ENCODE assay signal across 9 cellular contexts in the genomic region with DNA sequence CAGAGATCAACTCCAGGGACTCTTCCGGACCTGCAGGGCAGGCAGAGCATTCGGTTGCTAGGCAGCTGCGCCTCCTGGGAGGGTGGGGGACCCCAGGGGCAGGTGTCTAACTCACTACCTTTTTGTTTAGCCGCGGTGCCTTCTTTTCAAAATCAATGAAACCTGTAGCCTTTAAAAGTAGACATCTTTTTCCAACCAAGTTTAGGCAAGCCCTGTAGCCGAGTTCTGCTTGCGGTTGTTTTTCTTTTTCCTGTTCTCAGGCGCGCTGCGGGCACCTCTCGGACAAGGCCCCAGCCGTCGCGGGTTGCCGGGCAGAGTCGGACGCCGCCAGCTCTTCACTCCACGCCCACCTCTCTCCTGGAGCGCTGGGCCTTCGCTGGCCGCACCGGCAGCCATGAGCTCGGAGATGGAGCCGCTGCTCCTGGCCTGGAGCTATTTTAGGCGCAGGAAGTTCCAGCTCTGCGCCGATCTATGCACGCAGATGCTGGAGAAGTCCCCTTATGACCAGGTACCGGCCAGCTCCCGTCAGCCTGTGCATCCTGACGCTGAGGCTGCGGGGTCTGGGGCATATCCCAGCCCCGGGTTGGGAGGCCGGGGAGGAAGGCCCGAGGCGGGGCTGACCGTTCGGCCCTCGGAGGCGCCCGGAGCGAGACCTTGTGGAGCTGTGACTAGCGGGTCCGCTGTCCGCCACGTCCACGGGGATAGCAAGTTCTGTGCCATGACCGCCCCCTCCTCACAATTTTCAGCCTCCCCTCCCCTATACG. TPM values are rescaled to one million over a fixed set of nuclear protein-coding genes. Genes with fewer than 3 reads are reported as not detected.
DNase-seq lines count a peak whose midpoint lies in the region; ATAC-seq, FAIRE-seq and TF ChIP-seq lines count a peak whose summit lies in the region.
"Had no signal": no experiment of that assay in that cellular context is flagged by ENCODE, and none has a peak within 500 bp of the region (broad histone marks: within the 10 kb centered on the region; RNA-seq: fewer than 3 reads in every experiment).

A gene (plus strand): TSS at position 338 of the 764 bp plus-strand sequence. CDS start 57 bp downstream, at position 395.

- intact Hi-C loops in kidney (cut with DNase I): no loop called here

- H3K9ac ChIP-seq in kidney (ENCODE audit: low read length in 2 of 2): peak within 1 kb of the TSS; percentile 53 to 71

- H3K4me3 ChIP-seq in choroid plexus epithelial cell (ENCODE audit: low read depth, low read length) (peak within 1 kb of the TSS; percentile 91), kidney (ENCODE audit: low read length in 2 of 2) (peak within 1 kb of the TSS; percentile 86 to 91)

- TF ChIP-seq POLR2A in GM19193 (IDR thresholded peaks at IDR 0.05; ENCODE audit: extremely low read depth, insufficient read depth, insufficient read length): peak; percentile 60

- no peak for TF ChIP-seq CTCF in choroid plexus epithelial cell (conservative IDR thresholded peaks at IDR 0.05; ENCODE audit: low read depth, low read length)
- no peak for TF ChIP-seq CTCF in kidney (IDR thresholded peaks at IDR 0.05; ENCODE audit: borderline replicate concordance, extremely low read depth, insufficient read depth)

- no peaks in the 10 kb centered on the region for H3K36me3 ChIP-seq in kidney (ENCODE audit: control insufficient read depth in 1 of 2, insufficient read depth in 2 of 2, low read length in 2 of 2)

- ATAC-seq in HG03432 (IDR thresholded peaks at IDR 0.05; ENCODE audit: unreplicated experiment): peak; percentile 99

- no peaks in the 10 kb centered on the region for H3K9me3 ChIP-seq in kidney (ENCODE audit: control insufficient read depth in 1 of 2, low read length in 2 of 2)

- no peak for FAIRE-seq in kidney (lab: Jason Lieb, UNC)
- FAIRE-seq: endometrium had no signal

- H3K27ac ChIP-seq in kidney (ENCODE audit: low read depth in 2 of 2, low read length in 2 of 2): peak within 1 kb of the TSS; percentile 85 to 91

- DNase-seq in Ammon's horn (ENCODE audit: low spot score) (peak; percentile 91), NCI-H510A (lab: John Stamatoyannopoulos, UW) (peak; percentile 84), choroid plexus epithelial cell (ENCODE audit: low read depth) (peak; percentile 94), kidney (peak; percentile 94)
- peak; percentile 62 to 68 for DNase-seq in activated CD4-positive, alpha-beta T cell treated with anti-CD3 and anti-CD28 coated beads for 24 hours (ENCODE audit: low read depth in 2 of 2)
- peak; percentile 66 to 69 for DNase-seq in stimulated activated CD4-positive, alpha-beta T cell treated with anti-CD3 and anti-CD28 coated beads, Interleukin-15, amount 100 ng/mL, for 1 hour (ENCODE audit: low read depth in 1 of 2, low spot score in 1 of 2)

- H3K4me1 ChIP-seq in kidney (ENCODE audit: control insufficient read depth in 1 of 2, insufficient read depth in 1 of 2, low read depth in 1 of 2, low read length in 2 of 2): peaks cover 0 to 3% of the 10 kb centered on the region in 2 donors

RNA-seq across cellular contexts. Expression of the gene that starts here (rescaled TPM):
- total RNA-seq in kidney: 17.2 TPM
- 14.0 TPM for polyA plus RNA-seq in kidney (ENCODE audit: insufficient read depth, low read depth, low replicate concordance)

Comparison
In these comparisons a context has a peak if more than half of its experiments do, and no peak if none do; other contexts are left out.
1. Peak in every context shown above with its lines: DNase-seq, ATAC-seq, H3K4me3 ChIP-seq and H3K27ac ChIP-seq.